In the genomic region with DNA sequence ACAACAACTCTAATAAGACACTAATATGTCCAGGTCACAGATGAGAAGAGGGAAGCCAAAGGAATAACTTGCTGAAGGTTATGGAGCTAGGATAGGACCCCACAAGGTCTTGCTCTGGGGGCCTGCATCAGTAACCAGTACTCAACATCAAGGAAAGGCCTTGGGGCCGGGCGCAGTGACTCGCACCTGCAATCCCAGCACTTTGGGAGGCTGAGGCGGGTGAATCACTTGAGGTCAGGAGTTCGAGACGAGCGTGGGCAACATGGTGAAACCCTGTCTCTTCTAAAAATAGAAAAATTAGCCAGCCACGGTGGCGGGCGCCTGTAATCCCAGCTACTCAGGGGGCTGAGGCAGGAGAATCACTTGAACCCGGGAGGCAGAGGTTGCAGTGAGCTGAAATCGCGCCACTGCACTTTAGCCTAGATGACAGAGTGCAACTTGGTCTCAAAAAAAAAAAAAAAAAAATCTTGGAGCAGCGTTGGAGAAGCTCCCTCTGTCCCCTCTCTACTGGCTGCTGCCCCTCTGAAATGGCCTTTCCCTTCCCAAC, we compare ENCODE assay signal across 8 cellular contexts. TPM values are rescaled to one million over a fixed set of nuclear protein-coding genes. Genes with fewer than 3 reads are reported as not detected.
A peak's percentile ranks its signal among the peaks of the same experiment; 100 is the strongest.
DNase-seq lines count a peak whose midpoint lies in the region; ATAC-seq and TF ChIP-seq lines count a peak whose summit lies in the region.

No MANE protein-coding gene starts in this region.

- no peaks in the 10 kb centered on the region for H4K20me1 ChIP-seq in mammary epithelial cell (ENCODE audit: insufficient read depth, low read length)

- H3K36me3 Mint-ChIP-seq in CD4-positive, alpha-beta T cell (ENCODE audit: low read depth) = peaks cover 33% of the 10 kb centered on the region
- no peaks in the 10 kb centered on the region for H3K36me3 Mint-ChIP-seq in neural crest cell (ENCODE audit: low read depth)

- dilution Hi-C loops in mammary epithelial cell (cut with HindIII; ENCODE audit: low sequenced_read_pairs) = no loop called here

- H3K27me3 Mint-ChIP-seq in CD4-positive, alpha-beta T cell = no peaks in the 10 kb centered on the region
- no peaks in the 10 kb centered on the region for H3K27me3 Mint-ChIP-seq in neural crest cell (ENCODE audit: low read depth)

- no peak for TF ChIP-seq CTCF in CD4-positive, alpha-beta T cell (IDR thresholded peaks at IDR 0.05)
- TF ChIP-seq CTCF in mammary epithelial cell (conservative IDR thresholded peaks at IDR 0.05 in 1 of 2, IDR thresholded peaks at IDR 0.05 in 1 of 2; ENCODE audit: extremely low read depth in 1 of 2, insufficient read depth in 1 of 2, low read depth in 1 of 2, low read length in 2 of 2) (no peak), neural crest cell (conservative IDR thresholded peaks at IDR 0.05) (no peak), body of pancreas (IDR thresholded peaks at IDR 0.05) (no peak)

- H3K4me3 ChIP-seq in mammary epithelial cell (replicated peaks in 1 of 3; ENCODE audit: insufficient read depth in 1 of 3, low read depth in 2 of 3, low read length in 3 of 3) = peak overlapping the region; percentile 46 to 94 (median 66)
- no peak overlapping the region for H3K4me3 ChIP-seq in body of pancreas

- peaks cover 26% of the 10 kb centered on the region for H3K4me1 Mint-ChIP-seq in CD4-positive, alpha-beta T cell (ENCODE audit: low read depth)
- H3K4me1 Mint-ChIP-seq in neural crest cell = peaks cover 13% of the 10 kb centered on the region

- TF ChIP-seq POLR2A in body of pancreas (IDR thresholded peaks at IDR 0.05) = no peak

- DNase-seq in CD4-positive, alpha-beta T cell = no peak
- peak; percentile 43 for DNase-seq in NCI-H226
- DNase-seq in mammary epithelial cell = peak; percentile 38
- no peak for DNase-seq in neural crest cell (ENCODE audit: low read depth, low spot score)
- DNase-seq in NCI-H1436 (lab: John Stamatoyannopoulos, UW) = no peak
- no peak for DNase-seq in central memory CD4-positive, alpha-beta T cell
- DNase-seq in body of pancreas = no peak

- H3K36me3 ChIP-seq in mammary epithelial cell (ENCODE audit: insufficient read depth, low read length) = peaks cover 12% of the 10 kb centered on the region
- peaks cover 0 to 7% of the 10 kb centered on the region in 2 donors for H3K36me3 ChIP-seq in body of pancreas (replicated peaks in 1 of 2; ENCODE audit: insufficient read depth in 1 of 2, low read depth in 2 of 2)

- H3K4me3 Mint-ChIP-seq in CD4-positive, alpha-beta T cell = peak overlapping the region; percentile 94
- H3K4me3 Mint-ChIP-seq in neural crest cell = peak overlapping the region; percentile 97

- TSS peak; percentile 37 for BruUV-seq in mammary epithelial cell (replicated peaks; lab: Mats Ljungman, UMichigan)

- no peak for ATAC-seq in CD4-positive, alpha-beta T cell (ENCODE audit: poor library complexity)
- no peak for ATAC-seq in HG02571 (IDR thresholded peaks at IDR 0.05; ENCODE audit: unreplicated experiment)
- no peak for ATAC-seq in body of pancreas

- intact Hi-C loops in CD4-positive, alpha-beta T cell (cut with DNase I, micrococcal nuclease) = no loop called here
- intact Hi-C loops in mammary epithelial cell (cut with micrococcal nuclease) = no loop called here
- intact Hi-C loops in body of pancreas (cut with DNase I) = no loop called here

- H3K9me3 ChIP-seq in CD4-positive, alpha-beta T cell (ENCODE audit: control insufficient read depth, low read length) = no peaks in the 10 kb centered on the region
- H3K9me3 ChIP-seq in mammary epithelial cell (replicated peaks; ENCODE audit: insufficient read depth, low read length) = no peaks in the 10 kb centered on the region
- no peaks in the 10 kb centered on the region for H3K9me3 ChIP-seq in body of pancreas

- POLR2A ChIA-PET in CD4-positive, alpha-beta T cell (lab: Charles Lee) = interaction anchor here (1.0 to 2.2 kb wide), 3 partner anchors 26 to 28 kb away, joined by 4 to 25 read pairs (median 4); partner anchors contain the start of gene RPL36

- peak overlapping the region; percentile 94 for H3K9ac ChIP-seq in mammary epithelial cell (ENCODE audit: insufficient read depth, low read length)

- WGBS in mammary epithelial cell (ENCODE audit: low coverage, missing lambda C conversion rate) = 47% methylated on average over 10 of the region's 14 CpGs
- WGBS in body of pancreas, 2 donors = 65 to 74% methylated on average over 14 of the region's 14 CpGs

- peaks cover 64% of the 10 kb centered on the region for H3K79me2 ChIP-seq in mammary epithelial cell (ENCODE audit: insufficient read depth, low read length)

- H2AFZ ChIP-seq in mammary epithelial cell (ENCODE audit: low read depth, low read length) = no peak overlapping the region

- peak overlapping the region; percentile 87 for H3K4me2 ChIP-seq in mammary epithelial cell (ENCODE audit: insufficient read depth, low read depth, low read length)

- peak overlapping the region; percentile 96 for H3K27ac Mint-ChIP-seq in CD4-positive, alpha-beta T cell
- no peak overlapping the region for H3K27ac Mint-ChIP-seq in neural crest cell (ENCODE audit: unreplicated experiment)

- in situ Hi-C loops in mammary epithelial cell (cut with MboI; ENCODE audit: low sequenced_read_pairs in 2 of 2) = no loop called here

- no peak overlapping the region for H3K27ac ChIP-seq in CD4-positive, alpha-beta T cell (ENCODE audit: low read depth, low read length)
- H3K27ac ChIP-seq in mammary epithelial cell (ENCODE audit: insufficient read depth, low read depth, low read length) = peak overlapping the region; percentile 91
- H3K27ac ChIP-seq in body of pancreas = peak overlapping the region in 1 of 4 donors; percentile 93

- H3K27me3 ChIP-seq in CD4-positive, alpha-beta T cell (ENCODE audit: control insufficient read depth, insufficient read depth, low read length) = no peaks in the 10 kb centered on the region
- no peaks in the 10 kb centered on the region for H3K27me3 ChIP-seq in mammary epithelial cell (ENCODE audit: insufficient read depth, low read length)
- H3K27me3 ChIP-seq in body of pancreas = no peaks in the 10 kb centered on the region

- H3K4me1 ChIP-seq in mammary epithelial cell (ENCODE audit: insufficient read depth, low read length) (peaks cover 14% of the 10 kb centered on the region), body of pancreas (peaks cover 31% of the 10 kb centered on the region)

- CTCF ChIA-PET in CD4-positive, alpha-beta T cell (lab: Charles Lee) = interaction anchor here (1.3 kb wide), 1 partner anchor 28 kb away, joined by 6 read pairs; the partner anchor contains the start of gene RPL36
- CTCF ChIA-PET in mammary epithelial cell (lab: Charles Lee; ENCODE audit: low non-redundant PET) = interaction anchor here (0.7 kb wide), 1 partner anchor 132 kb away, joined by 8 read pairs; no protein-coding TSS in a partner anchor

- H3K9me3 Mint-ChIP-seq in CD4-positive, alpha-beta T cell = no peaks in the 10 kb centered on the region
- H3K9me3 Mint-ChIP-seq in neural crest cell = no peaks in the 10 kb centered on the region

RNA-seq across cellular contexts. Expression of gene LONP1, which starts 1.8 kb away (rescaled TPM):
- total RNA-seq in CD4-positive, alpha-beta T cell = 10 to 100 TPM; 88.7 to 91.0 TPM
- total RNA-seq in mammary epithelial cell = 10 to 100 TPM; 73.7 to 88.3 TPM
- 55.0 TPM for polyA plus RNA-seq in mammary epithelial cell
- polyA minus RNA-seq in mammary epithelial cell = 64.3 TPM
- total RNA-seq in neural crest cell = 89.9 and 93.2 TPM in 2 replicates
- 10 to 100 TPM; 31.9 to 95.6 TPM for total RNA-seq in body of pancreas

RNA-seq across cellular contexts. Expression of gene CATSPERD, which starts 2.3 kb away (rescaled TPM):
- not detected for total RNA-seq in CD4-positive, alpha-beta T cell
- total RNA-seq in mammary epithelial cell (not detected), neural crest cell (not detected in 2 replicates), body of pancreas (not detected)
- not detected for polyA plus RNA-seq in mammary epithelial cell
- polyA minus RNA-seq in mammary epithelial cell = not detected

RNA-seq across cellular contexts. Expression of gene RPL36, which starts 28.0 kb away (rescaled TPM):
- 1,000 to 10,000 TPM; 1,509 to 1,565 TPM for total RNA-seq in CD4-positive, alpha-beta T cell
- total RNA-seq in mammary epithelial cell (100 to 1,000 TPM; 323 to 990 TPM), neural crest cell (1,029 and 1,097 TPM in 2 replicates), body of pancreas (100 to 1,000 TPM; 280 to 342 TPM)
- polyA plus RNA-seq in mammary epithelial cell = 717 TPM
- polyA minus RNA-seq in mammary epithelial cell = 88.8 TPM

RNA-seq across cellular contexts. Expression of gene HSD11B1L, which starts 37.3 kb away (rescaled TPM):
- total RNA-seq in CD4-positive, alpha-beta T cell = 1 to 10 TPM; 2.4 to 2.9 TPM
- total RNA-seq in mammary epithelial cell (10 to 100 TPM in 1 of 2 donors, 1 to 10 TPM in 1; 6.4 to 10.5 TPM), neural crest cell (16.0 and 21.7 TPM in 2 replicates), body of pancreas (10 to 100 TPM; 11.9 to 21.8 TPM)
- 5.2 TPM for polyA plus RNA-seq in mammary epithelial cell
- polyA minus RNA-seq in mammary epithelial cell = 4.6 TPM

RNA-seq across cellular contexts. Expression of gene MICOS13, which starts 37.8 kb away (rescaled TPM):
- 10 to 100 TPM; 21.7 to 23.0 TPM for total RNA-seq in CD4-positive, alpha-beta T cell
- total RNA-seq in mammary epithelial cell = 10 to 100 TPM; 25.3 to 71.2 TPM
- 46.8 TPM for polyA plus RNA-seq in mammary epithelial cell
- polyA minus RNA-seq in mammary epithelial cell = 14.5 TPM
- total RNA-seq in neural crest cell = 23.2 and 25.6 TPM in 2 replicates
- 10 to 100 TPM; 14.5 to 14.8 TPM for total RNA-seq in body of pancreas

Comparison
In these comparisons a context has a peak if more than half of its experiments do, and no peak if none do; other contexts are left out.
1. DNase-seq: peak in NCI-H226 (single experiment) and mammary epithelial cell (single experiment); none in CD4-positive, alpha-beta T cell (0 of 10), neural crest cell (single experiment), NCI-H1436 (single experiment), central memory CD4-positive, alpha-beta T cell (single experiment) and body of pancreas (0 of 4).
2. H3K4me3 ChIP-seq: peak in mammary epithelial cell (3 of 3); none in body of pancreas (0 of 2).